13 cellular contexts compared by ENCODE assay signal in genomic region chr1:63794927-63795326, GRCh38. TPM values are rescaled to one million over a fixed set of nuclear protein-coding genes. Genes with fewer than 3 reads are reported as not detected.
DNase-seq lines count a peak whose midpoint lies in the region; ATAC-seq, FAIRE-seq and TF ChIP-seq lines count a peak whose summit lies in the region.
"Had no signal": no experiment of that assay in that cellular context is flagged by ENCODE, and none has a peak within 500 bp of the region (broad histone marks: within the 10 kb centered on the region; RNA-seq: fewer than 3 reads in every experiment).

No MANE protein-coding gene starts in this region.

- 78 to 90% (median 83%) methylated on average over 7 of the region's 7 CpGs for WGBS in psoas muscle, 3 donors

- H3K27ac ChIP-seq in right atrium auricular region (no peak overlapping the region), SK-N-MC (peak overlapping the region; percentile 55; the same call in 1 of the 2 replicates), iPS-18a (ENCODE audit: low read length) (peak overlapping the region; percentile 25), psoas muscle (no peak overlapping the region)
- H3K27ac ChIP-seq in CD4-positive, alpha-beta memory T cell (ENCODE audit: low read depth, low read length): no peak overlapping the region
- H3K27ac ChIP-seq: hepatocyte, skin epidermis had no signal

- FAIRE-seq in urothelium cell line (lab: Jason Lieb, UNC): no peak

- ATAC-seq in left cardiac atrium: peak; percentile 17 to 25
- ATAC-seq in psoas muscle: no peak
- ATAC-seq: activated CD8-positive, alpha-beta memory T cell treated with anti-CD3 and anti-CD28 coated beads, Interleukin-2, amount 10 ng/mL, durations not matched to agents 7 days and 5 days had no signal

- H3K36me3 Mint-ChIP-seq in CD4-positive, alpha-beta memory T cell: no peaks in the 10 kb centered on the region
- H3K36me3 Mint-ChIP-seq: activated CD8-positive, alpha-beta memory T cell treated with anti-CD3 and anti-CD28 coated beads, Interleukin-2, amount 10 ng/mL, durations not matched to agents 7 days and 5 days had no signal

- TF ChIP-seq CTCF in right atrium auricular region (IDR thresholded peaks at IDR 0.05) (no peak), psoas muscle (IDR thresholded peaks at IDR 0.05) (no peak)

- POLR2A ChIA-PET in CD4-positive, alpha-beta memory T cell (lab: Charles Lee; ENCODE audit: partially characterized antibody): no interaction called here

- peaks cover 4 to 7% of the 10 kb centered on the region in 2 donors for H3K27me3 Mint-ChIP-seq in CD4-positive, alpha-beta memory T cell

- no peak overlapping the region for H3K4me3 Mint-ChIP-seq in CD4-positive, alpha-beta memory T cell
- H3K4me3 Mint-ChIP-seq: activated CD8-positive, alpha-beta memory T cell treated with anti-CD3 and anti-CD28 coated beads, Interleukin-2, amount 10 ng/mL, durations not matched to agents 7 days and 5 days had no signal

- no peak overlapping the region for H3K27ac Mint-ChIP-seq in CD4-positive, alpha-beta memory T cell
- H3K27ac Mint-ChIP-seq: activated CD8-positive, alpha-beta memory T cell treated with anti-CD3 and anti-CD28 coated beads, Interleukin-2, amount 10 ng/mL, durations not matched to agents 7 days and 5 days had no signal

- intact Hi-C loops in left cardiac atrium (cut with DNase I) (no loop called here), psoas muscle (cut with DNase I) (no loop called here)
- intact Hi-C loops in CD4-positive, alpha-beta memory T cell (cut with micrococcal nuclease): no loop called here

- no peaks in the 10 kb centered on the region for H3K9me3 ChIP-seq in right atrium auricular region
- H3K9me3 ChIP-seq in SK-N-MC (ENCODE audit: low read depth, low read length): no peaks in the 10 kb centered on the region
- H3K9me3 ChIP-seq in iPS-18a (ENCODE audit: control insufficient read depth, low read depth, low read length): no peaks in the 10 kb centered on the region
- no peaks in the 10 kb centered on the region for H3K9me3 ChIP-seq in CD4-positive, alpha-beta memory T cell (ENCODE audit: control insufficient read depth in 1 of 2, low read length in 2 of 2)
- no peaks in the 10 kb centered on the region for H3K9me3 ChIP-seq in psoas muscle

- CTCF ChIA-PET in CD4-positive, alpha-beta memory T cell (lab: Charles Lee; ENCODE audit: partially characterized antibody): no interaction called here

- no peaks in the 10 kb centered on the region for H3K4me1 Mint-ChIP-seq in CD4-positive, alpha-beta memory T cell
- H3K4me1 Mint-ChIP-seq: activated CD8-positive, alpha-beta memory T cell treated with anti-CD3 and anti-CD28 coated beads, Interleukin-2, amount 10 ng/mL, durations not matched to agents 7 days and 5 days had no signal

- H3K4me3 ChIP-seq in right atrium auricular region (no peak overlapping the region), SK-N-MC (peak overlapping the region; percentile 36), iPS-18a (ENCODE audit: low read length) (peak overlapping the region; percentile 11), psoas muscle (no peak overlapping the region)
- H3K4me3 ChIP-seq in CD4-positive, alpha-beta memory T cell (ENCODE audit: low read length in 2 of 2): no peak overlapping the region
- H3K4me3 ChIP-seq: hepatocyte, skin epidermis had no signal

- H3K4me1 ChIP-seq in right atrium auricular region (peaks cover 2 to 18% of the 10 kb centered on the region in 2 donors), iPS-18a (ENCODE audit: control insufficient read depth, low read depth, low read length) (peaks cover 80% of the 10 kb centered on the region), psoas muscle (peaks cover 18% of the 10 kb centered on the region)
- H3K4me1 ChIP-seq in CD4-positive, alpha-beta memory T cell (ENCODE audit: insufficient read depth, low read length): no peaks in the 10 kb centered on the region

- no peaks in the 10 kb centered on the region for H3K27me3 ChIP-seq in right atrium auricular region
- H3K27me3 ChIP-seq in iPS-18a (ENCODE audit: control insufficient read depth, insufficient read depth, low read length): no peaks in the 10 kb centered on the region
- no peaks in the 10 kb centered on the region for H3K27me3 ChIP-seq in CD4-positive, alpha-beta memory T cell (ENCODE audit: insufficient read depth, low read length)
- H3K27me3 ChIP-seq in psoas muscle (ENCODE audit: insufficient read depth in 3 of 3, low read length in 2 of 3): no peaks in the 10 kb centered on the region
- H3K27me3 ChIP-seq: hepatocyte had no signal

- H3K36me3 ChIP-seq in right atrium auricular region (no peaks in the 10 kb centered on the region), SK-N-MC (ENCODE audit: insufficient read depth, low read length) (no peaks in the 10 kb centered on the region), iPS-18a (ENCODE audit: control insufficient read depth, low read depth, low read length) (peaks cover 2% of the 10 kb centered on the region), psoas muscle (ENCODE audit: insufficient read depth in 1 of 2, low read depth in 1 of 2) (no peaks in the 10 kb centered on the region)
- no peaks in the 10 kb centered on the region for H3K36me3 ChIP-seq in CD4-positive, alpha-beta memory T cell (ENCODE audit: insufficient read depth, low read length)

- no peak overlapping the region for H3K9ac ChIP-seq in SK-N-MC (ENCODE audit: insufficient read length)
- no peak overlapping the region for H3K9ac ChIP-seq in iPS-18a (ENCODE audit: low read length)

- H3K9me3 Mint-ChIP-seq in CD4-positive, alpha-beta memory T cell: no peaks in the 10 kb centered on the region

- DNase-seq in left cardiac atrium: no peak
- DNase-seq in right atrium auricular region (ENCODE audit: low spot score): no peak
- DNase-seq in SK-N-MC (ENCODE audit: low read depth, low spot score): no peak
- peak; percentile 39 for DNase-seq in urothelium cell line (ENCODE audit: low spot score)
- DNase-seq in RPMI8226: no peak
- no peak for DNase-seq in CD4-positive, alpha-beta memory T cell
- DNase-seq in psoas muscle: no peak
- DNase-seq: activated CD8-positive, alpha-beta memory T cell treated with anti-CD3 and anti-CD28 coated beads, Interleukin-2, amount 10 ng/mL, durations not matched to agents 7 days and 5 days; GDM1; NCI-H1436 treated with DMSO at 0.1 percent for 48 hours had no signal

RNA-seq across cellular contexts. Expression of gene ROR1, which starts 21.1 kb away (rescaled TPM):
- total RNA-seq in left cardiac atrium (10 to 100 TPM in 1 of 2 donors, 1 to 10 TPM in 1; 5.7 to 14.7 TPM), right atrium auricular region (10 to 100 TPM; 12.9 to 40.8 TPM), psoas muscle (1 to 10 TPM; 1.2 to 2.8 (median 2.0) TPM)
- total RNA-seq in CD4-positive, alpha-beta memory T cell: not detected
- not detected for polyA plus RNA-seq in CD4-positive, alpha-beta memory T cell
- under 1 TPM; 0.13 to 0.69 (median 0.44) TPM for polyA plus RNA-seq in psoas muscle
- total RNA-seq: activated CD8-positive, alpha-beta memory T cell treated with anti-CD3 and anti-CD28 coated beads, Interleukin-2, amount 10 ng/mL, durations not matched to agents 7 days and 5 days had no signal

Comparison
In these comparisons a context has a peak if more than half of its experiments do, and no peak if none do; other contexts are left out.
1. ATAC-seq: peak in left cardiac atrium (2 of 2); none in psoas muscle (0 of 4).
2. H3K27ac ChIP-seq: peak in SK-N-MC (single experiment) and iPS-18a (single experiment); none in right atrium auricular region (0 of 2), CD4-positive, alpha-beta memory T cell (single experiment) and psoas muscle (single experiment).
3. H3K4me3 ChIP-seq: peak in SK-N-MC (single experiment) and iPS-18a (single experiment); none in right atrium auricular region (0 of 2), CD4-positive, alpha-beta memory T cell (0 of 2) and psoas muscle (single experiment).